ENCODE assay signal across 23 cellular contexts in genomic region chr7:40916811-40917210, GRCh38.
"Had no signal": no experiment of that assay in that cellular context is flagged by ENCODE, and none has a peak within 500 bp of the region (broad histone marks: within the 10 kb centered on the region; RNA-seq: fewer than 3 reads in every experiment).

No MANE protein-coding gene starts in this region.

- DNase-seq: effector CD4-positive, alpha-beta T cell; endodermal cell; erythroblast; gastrocnemius medialis; heart right ventricle; left colon; left ventricle myocardium superior; mesendoderm; naive thymus-derived CD4-positive, alpha-beta T cell; nephron progenitor cell; stimulated activated CD4-positive, alpha-beta T cell treated with anti-CD3 and anti-CD28 coated beads, Interleukin-12 subunit alpha, Interleukin-12 subunit beta, amount 100 ng/mL, for 4 hours; stimulated activated CD4-positive, alpha-beta T cell treated with anti-CD3 and anti-CD28 coated beads, Interleukin-2, amount 100 ng/mL, for 48 hours; stimulated activated CD8-positive, alpha-beta memory T cell treated with anti-CD3 and anti-CD28 coated beads, Interleukin-4, amount 100 ng/mL, for 48 hours; stimulated activated naive CD8-positive, alpha-beta T cell treated with anti-CD3 and anti-CD28 coated beads, Interleukin-15, Interleukin-2, amounts not matched to agents 100 U/mL and 50 U/mL, for 24 hours; thyroid gland; upper lobe of right lung had no signal

- H3K4me3 ChIP-seq: coronary artery, gastrocnemius medialis, heart right ventricle, lung, skin epidermis, suprapubic skin, thyroid gland, upper lobe of right lung, vagina had no signal

- ATAC-seq: gastrocnemius medialis; heart right ventricle; left colon; left ventricle myocardium superior; naive thymus-derived CD4-positive, alpha-beta T cell; sciatic nerve; stimulated activated effector memory CD8-positive, alpha-beta T cell treated with anti-CD3 and anti-CD28 coated beads, Interleukin-12 subunit alpha, Interleukin-12 subunit beta, amount 100 ng/mL, for 72 hours; stimulated activated naive CD8-positive, alpha-beta T cell treated with anti-CD3 and anti-CD28 coated beads, Interleukin-15, Interleukin-2, amounts not matched to agents 100 U/mL and 50 U/mL, for 24 hours; upper lobe of right lung had no signal
